16 cellular contexts compared by ENCODE assay signal in genomic region chr1:121471517-121471916, GRCh38.
DNase-seq lines count a peak whose midpoint lies in the region; ATAC-seq, FAIRE-seq and TF ChIP-seq lines count a peak whose summit lies in the region.
"Had no signal": no experiment of that assay in that cellular context is flagged by ENCODE, and none has a peak within 500 bp of the region (broad histone marks: within the 10 kb centered on the region; RNA-seq: fewer than 3 reads in every experiment).

No MANE protein-coding gene starts in this region.

- intact Hi-C loops in pancreas (cut with DNase I): no loop called here

- TF ChIP-seq CTCF in pancreas (IDR thresholded peaks at IDR 0.05): no peak
- TF ChIP-seq CTCF in GM10248 (IDR thresholded peaks at IDR 0.05; ENCODE audit: control extremely low read depth, extremely low read depth, low read depth, missing control alignments): no peak

- CTCF ChIA-PET in GM10248 (lab: Yijun Ruan, JAX): no interaction called here

- no peak overlapping the region for H3K4me3 ChIP-seq in pancreas
- H3K4me3 ChIP-seq: hepatocyte, lung, uterus had no signal

- H3K4me1 ChIP-seq in pancreas: no peaks in the 10 kb centered on the region
- H3K4me1 ChIP-seq: uterus had no signal

- peak; percentile 69 for FAIRE-seq in GM18507 (lab: Jason Lieb, UNC)
- no peak for FAIRE-seq in pancreas (lab: Jason Lieb, UNC)
- FAIRE-seq: GM12891 had no signal

- POLR2A ChIA-PET in GM10248 (lab: Yijun Ruan, JAX): no interaction called here

- no peaks in the 10 kb centered on the region for H3K9me3 ChIP-seq in pancreas
- H3K9me3 ChIP-seq: uterus had no signal

- DNase-seq in GM18507 (ENCODE audit: extremely low spot score, insufficient read length, low read depth) (no peak), pancreas (no peak), DMS79 (lab: John Stamatoyannopoulos, UW) (no peak), GM10248 (ENCODE audit: extremely low spot score) (no peak), epidermal melanocyte (ENCODE audit: insufficient read length, low spot score) (no peak)
- DNase-seq: activated naive CD4-positive, alpha-beta T cell; NCI-H1694; NCI-H82; stimulated activated CD8-positive, alpha-beta memory T cell treated with anti-CD3 and anti-CD28 coated beads, Interleukin-4, amount 100 ng/mL, for 48 hours; uterus had no signal

- WGBS in pancreas, 2 donors: 32% methylated on average over 1 of the region's 1 CpG

- H3K27me3 ChIP-seq in pancreas: no peaks in the 10 kb centered on the region
- H3K27me3 ChIP-seq: hepatocyte, uterus had no signal

- H3K36me3 ChIP-seq in pancreas: no peaks in the 10 kb centered on the region
- H3K36me3 ChIP-seq: uterus had no signal

- H3K27ac ChIP-seq in pancreas: no peak overlapping the region
- H3K27ac ChIP-seq: hepatocyte, uterus had no signal

- ATAC-seq in GM19438 (IDR thresholded peaks at IDR 0.05; ENCODE audit: low read depth, unreplicated experiment) (peak; percentile 98), HG02870 (IDR thresholded peaks at IDR 0.05; ENCODE audit: unreplicated experiment) (peak; percentile 78), HG03565 (IDR thresholded peaks at IDR 0.05; ENCODE audit: unreplicated experiment) (peak; percentile 85), pancreas (no peak)

Comparison
In these comparisons a context has a peak if more than half of its experiments do, and no peak if none do; other contexts are left out.
1. ATAC-seq: peak in GM19438 (single experiment), HG02870 (single experiment) and HG03565 (single experiment); none in pancreas (0 of 4).